Comparison of ENCODE assay signal across 27 cellular contexts in the genomic region with DNA sequence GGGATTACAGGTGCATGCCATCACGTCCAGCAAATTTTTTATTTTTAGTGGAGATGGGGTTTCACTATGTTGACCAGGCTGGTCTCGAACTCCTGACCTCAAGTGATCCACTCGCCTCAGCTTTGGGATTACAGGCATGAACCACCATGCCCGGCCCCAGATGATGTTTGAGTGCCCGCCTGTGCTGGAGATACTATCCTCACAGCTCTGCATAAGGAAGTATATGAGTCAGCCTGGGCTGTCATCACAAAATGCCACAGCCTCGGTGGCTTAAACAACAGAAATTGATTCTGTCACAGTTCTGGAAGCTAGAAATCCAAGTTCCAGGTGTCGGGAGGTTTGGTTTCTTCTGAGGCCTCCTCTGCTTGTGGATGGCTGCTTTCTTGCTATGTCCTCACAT.
"Had no signal": no experiment of that assay in that cellular context is flagged by ENCODE, and none has a peak within 500 bp of the region (broad histone marks: within the 10 kb centered on the region; RNA-seq: fewer than 3 reads in every experiment).

No MANE protein-coding gene starts in this region.

- H3K4me3 ChIP-seq: SJCRH30, SK-N-MC had no signal

- ATAC-seq: activated CD8-positive, alpha-beta T cell treated with anti-CD3 and anti-CD28 coated beads, Interleukin-2, amount 10 ng/mL, durations not matched to agents 7 days and 5 days; activated naive CD8-positive, alpha-beta T cell treated with anti-CD3 and anti-CD28 coated beads, Interleukin-2, amount 50 U/mL, for 24 hours; activated T-cell treated with anti-CD3 and anti-CD28 coated beads, Interleukin-2, amount 50 U/mL, for 4 hours had no signal

- H3K27ac ChIP-seq: SJCRH30, SK-N-MC had no signal

- H3K36me3 ChIP-seq: SJCRH30 had no signal

- DNase-seq: activated CD4-positive, alpha-beta T cell treated with anti-CD3 and anti-CD28 coated beads, Interleukin-2, amount 10 ng/mL, durations not matched to agents 24 days and 14 days; activated CD4-positive, alpha-beta T cell treated with anti-CD3 and anti-CD28 coated beads, Interleukin-2, amount 50 U/mL, for 4 hours; activated CD8-positive, alpha-beta T cell treated with anti-CD3 and anti-CD28 coated beads, Interleukin-2, amount 10 ng/mL, durations not matched to agents 7 days and 5 days; activated gamma-delta T cell treated with Interleukin-2 at 50 U/mL for 16 hours; activated naive CD4-positive, alpha-beta T cell treated with anti-CD3 and anti-CD28 coated beads for 36 hours; activated naive CD8-positive, alpha-beta T cell treated with anti-CD3 and anti-CD28 coated beads, Interleukin-2, amount 50 U/mL, for 24 hours; activated T-cell treated with anti-CD3 and anti-CD28 coated beads for 4 hours; activated T-cell treated with anti-CD3 and anti-CD28 coated beads, Interleukin-2, amount 50 U/mL, for 4 hours; anterior cingulate cortex; caudate nucleus; cerebellar nuclear complex; Kasumi-1; KG1; MM.1S; NCI-H1048; NCI-H1105 treated with DMSO at 0.1 percent for 48 hours; NCI-H1436; NCI-H1694; NCI-H1930; NCI-H2081 treated with DMSO at 0.1 percent for 48 hours; NCI-H345; NCI-H524 treated with DMSO at 0.1 percent for 48 hours; NK-92 treated with Interleukin-12 subunit alpha and Interleukin-12 subunit beta, amount 100 ng/mL, for 24 hours; Right ventricle myocardium superior; SJCRH30; T1000 had no signal

- H3K27me3 ChIP-seq: SJCRH30 had no signal

- H3K4me1 ChIP-seq: SJCRH30 had no signal

- H3K9me3 ChIP-seq: SJCRH30 had no signal
